Comparison of ENCODE assay signal across 8 cellular contexts in genomic region chr1:39026051-39026946, GRCh38. TPM values are rescaled to one million over a fixed set of nuclear protein-coding genes. Genes with fewer than 3 reads are reported as not detected.
DNase-seq lines count a peak whose midpoint lies in the region; ATAC-seq, FAIRE-seq and TF ChIP-seq lines count a peak whose summit lies in the region.

Gene NDUFS5 (plus strand): TSS chr1:39026350. CDS start chr1:39028725, 2,375 bp downstream.

- peak within 1 kb of the TSS; percentile 90 to 100 for H3K9ac ChIP-seq in kidney (ENCODE audit: low read length in 2 of 2)

- H3K9me3 ChIP-seq in kidney (ENCODE audit: control insufficient read depth in 1 of 2, low read length in 2 of 2) = no peaks in the 10 kb centered on the region

- peak; percentile 63 for ATAC-seq in GM19025 (IDR thresholded peaks at IDR 0.05; ENCODE audit: low read depth, unreplicated experiment)
- ATAC-seq in HG03342 (IDR thresholded peaks at IDR 0.05; ENCODE audit: unreplicated experiment) = peak; percentile 76

- no peak for FAIRE-seq in kidney (lab: Jason Lieb, UNC)

- peak within 1 kb of the TSS; percentile 95 to 96 for H3K27ac ChIP-seq in kidney (ENCODE audit: low read depth in 2 of 2, low read length in 2 of 2)

- intact Hi-C loops in kidney (cut with DNase I) = no loop called here

- TF ChIP-seq CTCF in kidney (IDR thresholded peaks at IDR 0.05; ENCODE audit: borderline replicate concordance, extremely low read depth, insufficient read depth) = no peak

- peaks cover 10 to 15% of the 10 kb centered on the region in 2 donors for H3K36me3 ChIP-seq in kidney (ENCODE audit: control insufficient read depth in 1 of 2, insufficient read depth in 2 of 2, low read length in 2 of 2)

- peaks cover 6 to 8% of the 10 kb centered on the region in 2 donors for H3K4me1 ChIP-seq in kidney (ENCODE audit: control insufficient read depth in 1 of 2, insufficient read depth in 1 of 2, low read depth in 1 of 2, low read length in 2 of 2)

- DNase-seq in AG08396 (ENCODE audit: low spot score) (peak; percentile 84), NCI-H446 treated with DMSO at 0.1 percent for 48 hours (lab: John Stamatoyannopoulos, UW) (peak; percentile 92), cerebellar nuclear complex (lab: John Stamatoyannopoulos, UW) (peak; percentile 26 to 75), kidney (peak; percentile 96)
- peak; percentile 68 for DNase-seq in activated CD4-positive, alpha-beta T cell treated with anti-CD3 and anti-CD28 coated beads for 1 hour
- peak; percentile 59 to 67 for DNase-seq in stimulated activated CD4-positive, alpha-beta T cell treated with anti-CD3 and anti-CD28 coated beads, Interleukin-15, amount 100 ng/mL, for 1 hour (ENCODE audit: low read depth in 1 of 2, low spot score in 1 of 2)

- H3K4me3 ChIP-seq in kidney (ENCODE audit: low read length in 2 of 2) = peak within 1 kb of the TSS; percentile 100

RNA-seq across cellular contexts. Expression of gene NDUFS5, which starts in this region (rescaled TPM):
- total RNA-seq in kidney = 174 TPM
- polyA plus RNA-seq in kidney (ENCODE audit: insufficient read depth, low read depth, low replicate concordance) = 1,037 TPM

Comparison
In these comparisons a context has a peak if more than half of its experiments do, and no peak if none do; other contexts are left out.
1. Peak in every context shown above with its lines: DNase-seq, ATAC-seq, H3K4me3 ChIP-seq and H3K27ac ChIP-seq.